Comparison of ENCODE assay signal across 18 cellular contexts in genomic region chr14:71619472-71619871, GRCh38.
DNase-seq lines count a peak whose midpoint lies in the region; ATAC-seq, FAIRE-seq and TF ChIP-seq lines count a peak whose summit lies in the region.
"Had no signal": no experiment of that assay in that cellular context is flagged by ENCODE, and none has a peak within 500 bp of the region (broad histone marks: within the 10 kb centered on the region; RNA-seq: fewer than 3 reads in every experiment).

No MANE protein-coding gene starts in this region.

- TF ChIP-seq CTCF in IMR-90 (conservative IDR thresholded peaks at IDR 0.05; ENCODE audit: low read depth, low read length) (no peak), OCI-LY3 (IDR thresholded peaks at IDR 0.05; ENCODE audit: low read depth, low read length) (no peak), smooth muscle cell (IDR thresholded peaks at IDR 0.05; ENCODE audit: borderline replicate concordance, insufficient read depth, poor library complexity, severe bottlenecking) (no peak), PC-9 (conservative IDR thresholded peaks at IDR 0.05) (no peak), GM13977 (IDR thresholded peaks at IDR 0.05; ENCODE audit: extremely low read depth, insufficient read depth, missing control alignments) (no peak)

- H4K5ac ChIP-seq in IMR-90 (ENCODE audit: low read depth, low read length), result no peak overlapping the region

- H3K4ac ChIP-seq in IMR-90 (ENCODE audit: low read depth, low read length), result no peak overlapping the region

- peaks cover 23% of the 10 kb centered on the region for H3K9me1 ChIP-seq in IMR-90 (ENCODE audit: insufficient read depth, low read length)

- H3K4me3 ChIP-seq in IMR-90 (ENCODE audit: insufficient read depth, low read depth, low read length), result no peak overlapping the region
- H3K4me3 ChIP-seq in OCI-LY3 (ENCODE audit: low read length), result peak overlapping the region; percentile 27
- H3K4me3 ChIP-seq in smooth muscle cell, result no peak overlapping the region
- H3K4me3 ChIP-seq in PC-9, result no peak overlapping the region
- H3K4me3 ChIP-seq: GM23248 had no signal

- no peak overlapping the region for H4K91ac ChIP-seq in IMR-90 (ENCODE audit: insufficient read depth, low read depth, low read length)

- H3K4me2 ChIP-seq in IMR-90 (ENCODE audit: low read depth, low read length) (no peak overlapping the region), OCI-LY3 (ENCODE audit: low read length) (peak overlapping the region; percentile 60), smooth muscle cell (no peak overlapping the region), PC-9 (no peak overlapping the region)

- H3K27ac ChIP-seq in IMR-90 (ENCODE audit: insufficient read depth, low read length) (no peak overlapping the region), OCI-LY3 (ENCODE audit: low read length) (no peak overlapping the region), smooth muscle cell (ENCODE audit: low read depth) (peak overlapping the region; percentile 77), PC-9 (no peak overlapping the region)

- no peaks in the 10 kb centered on the region for H3K27me3 ChIP-seq in IMR-90 (ENCODE audit: control insufficient read depth, insufficient read depth, low read length)
- H3K27me3 ChIP-seq in OCI-LY3 (ENCODE audit: low read depth, low read length), result no peaks in the 10 kb centered on the region
- H3K27me3 ChIP-seq in smooth muscle cell (ENCODE audit: low read depth), result no peaks in the 10 kb centered on the region
- no peaks in the 10 kb centered on the region for H3K27me3 ChIP-seq in PC-9 (ENCODE audit: insufficient read depth, low read depth)

- intact Hi-C loops in IMR-90 (cut with micrococcal nuclease) (no loop called here), PC-9 (cut with micrococcal nuclease; ENCODE audit: unreplicated experiment) (no loop called here)

- H2AK5ac ChIP-seq in IMR-90 (ENCODE audit: low read depth, low read length), result no peak overlapping the region

- H2BK120ac ChIP-seq in IMR-90 (ENCODE audit: low read depth, low read length), result no peak overlapping the region

- no peak overlapping the region for H2AK9ac ChIP-seq in IMR-90 (replicated peaks; ENCODE audit: low read depth, low read length, poor library complexity)

- H3K36me3 ChIP-seq in IMR-90 (ENCODE audit: control insufficient read depth, insufficient read depth, low read length) (peaks cover 6% of the 10 kb centered on the region), OCI-LY3 (replicated peaks; ENCODE audit: low read depth, low read length) (peaks cover 9% of the 10 kb centered on the region), smooth muscle cell (ENCODE audit: low read depth) (peaks cover 5% of the 10 kb centered on the region), PC-9 (ENCODE audit: low read depth) (peaks cover 14% of the 10 kb centered on the region)

- no peak overlapping the region for H2AFZ ChIP-seq in IMR-90 (replicated peaks; ENCODE audit: low read length, poor library complexity)
- no peak overlapping the region for H2AFZ ChIP-seq in OCI-LY3 (ENCODE audit: low read depth, low read length)
- H2AFZ ChIP-seq in smooth muscle cell (ENCODE audit: low read depth), result no peak overlapping the region
- no peak overlapping the region for H2AFZ ChIP-seq in PC-9
- H2AFZ ChIP-seq: GM23248 had no signal

- H3K79me2 ChIP-seq in OCI-LY3 (ENCODE audit: low read length) (no peaks in the 10 kb centered on the region; the same call in 1 of the 2 replicates), smooth muscle cell (ENCODE audit: low read depth) (peaks cover 25% of the 10 kb centered on the region), PC-9 (ENCODE audit: low read depth) (peaks cover 19% of the 10 kb centered on the region; the same call in 1 of the 2 replicates)

- no CpG with 5 or more reads among the region's 3 CpGs for WGBS in IMR-90 (ENCODE audit: extremely low coverage in 2 of 2, insufficient read length in 1 of 2), 2 experiments
- 97% methylated on average over 3 of the region's 3 CpGs for WGBS in smooth muscle cell (ENCODE audit: low lambda C conversion rate)

- dilution Hi-C loops in IMR-90 (cut with HindIII; ENCODE audit: low sequenced_read_pairs, unreplicated experiment), result no loop called here

- H3K9me2 ChIP-seq in PC-9 (ENCODE audit: insufficient read depth), result no peaks in the 10 kb centered on the region

- no peak overlapping the region for H3K23ac ChIP-seq in IMR-90 (ENCODE audit: low read depth, low read length)

- H2BK20ac ChIP-seq in IMR-90 (ENCODE audit: low read depth, low read length), result peak overlapping the region; percentile 21; the same call in 1 of the 2 replicates

- H4K8ac ChIP-seq in IMR-90 (ENCODE audit: low read depth in 2 of 2, low read length in 2 of 2), result no peak overlapping the region

- POLR2A ChIA-PET in IMR-90 (lab: Charles Lee; ENCODE audit: unreplicated experiment), result interaction anchor here (0.6 kb wide), 1 partner anchor 147 kb away, joined by 3 read pairs; no protein-coding TSS in a partner anchor
- POLR2A ChIA-PET in PC-9 (lab: Charles Lee; ENCODE audit: unreplicated experiment), result no interaction called here

- H3K4me1 ChIP-seq in IMR-90 (ENCODE audit: control insufficient read depth, insufficient read depth, low read length) (peaks cover 5% of the 10 kb centered on the region; the same call in 1 of the 2 replicates), OCI-LY3 (ENCODE audit: low read length) (peaks cover 35% of the 10 kb centered on the region), smooth muscle cell (ENCODE audit: low read depth) (peaks cover 6% of the 10 kb centered on the region), PC-9 (replicated peaks; ENCODE audit: insufficient read depth) (no peaks in the 10 kb centered on the region)

- no peak overlapping the region for H2BK5ac ChIP-seq in IMR-90 (ENCODE audit: low read depth, low read length, poor library complexity, severe bottlenecking)

- in situ Hi-C loops in IMR-90 (cut with MboI; ENCODE audit: low sequenced_read_pairs) (no loop called here), GM13977 (cut with MboI; ENCODE audit: low pct_unique_long_range_greater_than_20kb, low sequenced_read_pairs, unreplicated experiment) (no loop called here)

- TF ChIP-seq RAD21 in IMR-90 (IDR thresholded peaks at IDR 0.05; ENCODE audit: low read length), result no peak

- no peak for ATAC-seq in IMR-90 (ENCODE audit: low read depth)

- no peak overlapping the region for H3K18ac ChIP-seq in IMR-90 (ENCODE audit: low read depth, low read length)

- CTCF ChIA-PET in IMR-90 (lab: Yijun Ruan, JAX) (no interaction called here), PC-9 (lab: Charles Lee) (no interaction called here)

- H4K20me1 ChIP-seq in IMR-90 (ENCODE audit: insufficient read depth, low read length) (no peaks in the 10 kb centered on the region), OCI-LY3 (ENCODE audit: insufficient read depth, low read length) (no peaks in the 10 kb centered on the region), smooth muscle cell (ENCODE audit: low read depth) (no peaks in the 10 kb centered on the region), PC-9 (ENCODE audit: insufficient read depth) (peaks cover 9% of the 10 kb centered on the region; the same call in 1 of the 2 replicates)

- H3K9ac ChIP-seq in IMR-90 (ENCODE audit: low read depth, low read length) (no peak overlapping the region), OCI-LY3 (ENCODE audit: low read length) (no peak overlapping the region), smooth muscle cell (ENCODE audit: low read depth) (no peak overlapping the region)
- H3K9ac ChIP-seq: GM23248 had no signal

- BruUV-seq in IMR-90 (replicated peaks; lab: Mats Ljungman, UMichigan) (no TSS peak), PC-9 (replicated peaks; lab: Mats Ljungman, UMichigan) (no TSS peak)

- H2BK15ac ChIP-seq in IMR-90 (ENCODE audit: low read depth, low read length), result 0 out of 3 replicates have a peak overlapping the region, but pooled peaks have one; percentile 26

- H3F3A ChIP-seq in smooth muscle cell (ENCODE audit: low read depth), result peaks cover 12% of the 10 kb centered on the region
- H3F3A ChIP-seq in PC-9 (ENCODE audit: insufficient read depth, low read depth), result peaks cover 12% of the 10 kb centered on the region; the same call in 1 of the 2 replicates

- FAIRE-seq in GM19239 (lab: Jason Lieb, UNC), result peak; percentile 8
- FAIRE-seq: H1 had no signal

- no peak overlapping the region for H3K14ac ChIP-seq in IMR-90 (replicated peaks; ENCODE audit: low read depth, low read length)

- H3K79me1 ChIP-seq in IMR-90 (ENCODE audit: low read depth in 1 of 2, low read length in 2 of 2), result peaks cover 40 to 46% of the 10 kb centered on the region in 2 experiments

- TF ChIP-seq POLR2A in IMR-90 (IDR thresholded peaks at IDR 0.05; ENCODE audit: low read depth, low read length), result no peak

- H3K9me3 ChIP-seq in IMR-90 (ENCODE audit: control insufficient read depth, insufficient read depth, low read length) (no peaks in the 10 kb centered on the region), OCI-LY3 (ENCODE audit: insufficient read depth, low read length) (no peaks in the 10 kb centered on the region), smooth muscle cell (replicated peaks; ENCODE audit: low read depth) (no peaks in the 10 kb centered on the region), PC-9 (ENCODE audit: insufficient read depth, low read depth) (no peaks in the 10 kb centered on the region; the same call in 1 of the 2 replicates)

- DNase-seq in GM19239 (ENCODE audit: insufficient read length, low spot score) (no peak), IMR-90 (no peak), smooth muscle cell (lab: John Stamatoyannopoulos, UW; ENCODE audit: unreplicated experiment) (no peak), PC-9 (no peak), GM19240 (ENCODE audit: insufficient read length, low spot score) (no peak), GM13977 (ENCODE audit: low spot score) (no peak)
- DNase-seq: C1 segment of cervical spinal cord; Calu3; CD4-positive, alpha-beta memory T cell; COR-L47; DMS53; DMS79 treated with DMSO at 0.1 percent for 48 hours; GF-D8; GM23248; H7; HCEC 1CT had no signal

- H3K56ac ChIP-seq in IMR-90 (ENCODE audit: extremely low read depth, insufficient read depth, low read length), result no peak overlapping the region

TF ChIP-seq in IMR-90, 13 proteins besides CTCF, POLR2A, EP300 and RAD21:
- TF ChIP-seq SMC3 (IDR thresholded peaks at IDR 0.05; ENCODE audit: low read depth, low read length) (no peak), MXI1 (IDR thresholded peaks at IDR 0.05; ENCODE audit: borderline replicate concordance, low read depth, low read length) (no peak)
